Comparison of ENCODE assay signal across 16 cellular contexts in genomic region chr19:43589277-43589676, GRCh38. TPM values are rescaled to one million over a fixed set of nuclear protein-coding genes. Genes with fewer than 3 reads are reported as not detected.
DNase-seq lines count a peak whose midpoint lies in the region; ATAC-seq and TF ChIP-seq lines count a peak whose summit lies in the region.
"Had no signal": no experiment of that assay in that cellular context is flagged by ENCODE, and none has a peak within 500 bp of the region (broad histone marks: within the 10 kb centered on the region; RNA-seq: fewer than 3 reads in every experiment).

No MANE protein-coding gene starts in this region.

- H3K27ac ChIP-seq in CD4-positive, alpha-beta T cell (ENCODE audit: low read depth, low read length): no peak overlapping the region
- H3K27ac ChIP-seq in CD8-positive, alpha-beta memory T cell (ENCODE audit: low read depth, low read length): no peak overlapping the region
- H3K27ac ChIP-seq in endodermal cell (ENCODE audit: low read depth, low read length): no peak overlapping the region

- peaks cover 23% of the 10 kb centered on the region for H3K36me3 Mint-ChIP-seq in CD4-positive, alpha-beta T cell (ENCODE audit: low read depth)
- H3K36me3 Mint-ChIP-seq in CD8-positive, alpha-beta memory T cell: peaks cover 0 to 44% (median 4%) of the 10 kb centered on the region in 3 donors
- H3K36me3 Mint-ChIP-seq in endodermal cell (ENCODE audit: low read depth) (peaks cover 59% of the 10 kb centered on the region), nephron progenitor cell (ENCODE audit: low read depth) (peaks cover 62% of the 10 kb centered on the region)

- H3K4me3 Mint-ChIP-seq in CD4-positive, alpha-beta T cell: no peak overlapping the region
- H3K4me3 Mint-ChIP-seq in CD8-positive, alpha-beta memory T cell: no peak overlapping the region
- no peak overlapping the region for H3K4me3 Mint-ChIP-seq in endodermal cell
- no peak overlapping the region for H3K4me3 Mint-ChIP-seq in nephron progenitor cell
- H3K4me3 Mint-ChIP-seq: H9 had no signal

- no peaks in the 10 kb centered on the region for H3K9me3 ChIP-seq in CD4-positive, alpha-beta T cell (ENCODE audit: control insufficient read depth, low read length)
- no peaks in the 10 kb centered on the region for H3K9me3 ChIP-seq in CD8-positive, alpha-beta memory T cell (ENCODE audit: low read length)
- no peaks in the 10 kb centered on the region for H3K9me3 ChIP-seq in endodermal cell (ENCODE audit: control insufficient read depth, low read length)

- intact Hi-C loops in CD4-positive, alpha-beta T cell (cut with DNase I, micrococcal nuclease): no loop called here

- H3K4me1 ChIP-seq in CD8-positive, alpha-beta memory T cell (ENCODE audit: insufficient read depth, low read length): peaks cover 16% of the 10 kb centered on the region
- H3K4me1 ChIP-seq in endodermal cell (ENCODE audit: control insufficient read depth, insufficient read depth, low read length): no peaks in the 10 kb centered on the region

- no peak overlapping the region for H3K9ac ChIP-seq in endodermal cell (ENCODE audit: extremely low read depth, low read length, poor library complexity, severe bottlenecking)

- POLR2A ChIA-PET in CD4-positive, alpha-beta T cell (lab: Charles Lee): no interaction called here
- POLR2A ChIA-PET in CD8-positive, alpha-beta memory T cell (lab: Charles Lee): no interaction called here

- no peak for DNase-seq in CD4-positive, alpha-beta T cell
- DNase-seq in CD8-positive, alpha-beta memory T cell: no peak
- DNase-seq in endodermal cell (no peak), nephron progenitor cell (no peak), OCI-M1 (lab: John Stamatoyannopoulos, UW) (no peak), COR-L47 (lab: John Stamatoyannopoulos, UW) (no peak)
- DNase-seq: DMS79, H9, Karpas-422, NCI-H187 treated with DMSO at 0.1 percent for 48 hours, NCI-H446 treated with DMSO at 0.1 percent for 48 hours, NCI-H774 had no signal

- 94 to 100% methylated on average over 1 to 4 of the region's 5 CpGs for WGBS in endodermal cell (ENCODE audit: insufficient coverage in 1 of 2, insufficient read length in 1 of 2), 2 experiments

- peak overlapping the region; percentile 16 for H3K27ac Mint-ChIP-seq in CD4-positive, alpha-beta T cell
- peak overlapping the region in 5 of 8 donors; percentile 72 to 96 (median 90) for H3K27ac Mint-ChIP-seq in CD8-positive, alpha-beta memory T cell
- H3K27ac Mint-ChIP-seq in endodermal cell: peak overlapping the region; percentile 29
- peak overlapping the region; percentile 79 for H3K27ac Mint-ChIP-seq in nephron progenitor cell

- H3K27me3 Mint-ChIP-seq in CD4-positive, alpha-beta T cell: no peaks in the 10 kb centered on the region
- no peaks in the 10 kb centered on the region for H3K27me3 Mint-ChIP-seq in CD8-positive, alpha-beta memory T cell
- H3K27me3 Mint-ChIP-seq in endodermal cell (ENCODE audit: insufficient read depth) (no peaks in the 10 kb centered on the region), nephron progenitor cell (ENCODE audit: low read depth, poor library complexity) (peaks cover 3% of the 10 kb centered on the region)

- peaks cover 23% of the 10 kb centered on the region for H3K4me1 Mint-ChIP-seq in CD4-positive, alpha-beta T cell (ENCODE audit: low read depth)
- peaks cover 26 to 36% (median 26%) of the 10 kb centered on the region in 3 donors for H3K4me1 Mint-ChIP-seq in CD8-positive, alpha-beta memory T cell
- H3K4me1 Mint-ChIP-seq in endodermal cell (peaks cover 8% of the 10 kb centered on the region), nephron progenitor cell (peaks cover 10% of the 10 kb centered on the region)

- TF ChIP-seq CTCF in CD4-positive, alpha-beta T cell (IDR thresholded peaks at IDR 0.05): no peak
- TF ChIP-seq CTCF in endodermal cell (conservative IDR thresholded peaks at IDR 0.05) (no peak), nephron progenitor cell (IDR thresholded peaks at IDR 0.05) (no peak)

- H3K36me3 ChIP-seq in CD8-positive, alpha-beta memory T cell (ENCODE audit: insufficient read depth, low read length): no peaks in the 10 kb centered on the region
- peaks cover 57% of the 10 kb centered on the region for H3K36me3 ChIP-seq in endodermal cell (ENCODE audit: control insufficient read depth, insufficient read depth, low read length)

- no peaks in the 10 kb centered on the region for H3K9me3 Mint-ChIP-seq in CD4-positive, alpha-beta T cell
- H3K9me3 Mint-ChIP-seq in CD8-positive, alpha-beta memory T cell: no peaks in the 10 kb centered on the region
- H3K9me3 Mint-ChIP-seq in endodermal cell (no peaks in the 10 kb centered on the region), nephron progenitor cell (no peaks in the 10 kb centered on the region)
- H3K9me3 Mint-ChIP-seq: H9 had no signal

- no peak overlapping the region for H3K4me3 ChIP-seq in CD8-positive, alpha-beta memory T cell (ENCODE audit: low read length)
- no peak overlapping the region for H3K4me3 ChIP-seq in endodermal cell (ENCODE audit: low read length)
- H3K4me3 ChIP-seq: GM12878 had no signal

- H3K27me3 ChIP-seq in CD4-positive, alpha-beta T cell (ENCODE audit: control insufficient read depth, insufficient read depth, low read length): no peaks in the 10 kb centered on the region
- H3K27me3 ChIP-seq in CD8-positive, alpha-beta memory T cell (ENCODE audit: insufficient read depth, low read length, poor library complexity, severe bottlenecking): no peaks in the 10 kb centered on the region
- H3K27me3 ChIP-seq in endodermal cell (ENCODE audit: control insufficient read depth, insufficient read depth, low read length, poor library complexity, severe bottlenecking): no peaks in the 10 kb centered on the region

- CTCF ChIA-PET in CD4-positive, alpha-beta T cell (lab: Charles Lee): interaction anchor here (1.5 kb wide), 1 partner anchor 34 kb away, joined by 6 read pairs; no protein-coding TSS in a partner anchor
- CTCF ChIA-PET in CD8-positive, alpha-beta memory T cell (lab: Charles Lee): interaction anchor here (4.4 kb wide), 1 partner anchor 34 kb away, joined by 13 read pairs; no protein-coding TSS in a partner anchor

- ATAC-seq in CD4-positive, alpha-beta T cell (ENCODE audit: poor library complexity): no peak
- ATAC-seq in GM19397 (IDR thresholded peaks at IDR 0.05; ENCODE audit: unreplicated experiment): no peak
- ATAC-seq: Right ventricle myocardium inferior had no signal

RNA-seq across cellular contexts. Expression of gene IRGQ, which starts 6.7 kb away (rescaled TPM):
- total RNA-seq in CD4-positive, alpha-beta T cell: 10 to 100 TPM; 28.9 to 29.8 TPM
- 10 to 100 TPM; 25.4 to 30.2 TPM for total RNA-seq in CD8-positive, alpha-beta memory T cell
- 2.2 TPM for polyA plus RNA-seq in CD8-positive, alpha-beta memory T cell
- total RNA-seq in endodermal cell: 10 to 100 TPM; 39.7 to 46.0 TPM
- polyA plus RNA-seq in endodermal cell (2013, experiment 1 of 2): 10.9 TPM
- 11.6 TPM for polyA plus RNA-seq in endodermal cell (2013, experiment 2 of 2)

RNA-seq across cellular contexts. Expression of gene ZNF576, which starts 7.1 kb away (rescaled TPM):
- total RNA-seq in CD4-positive, alpha-beta T cell: 1 to 10 TPM; 4.1 to 4.8 TPM
- 10 to 100 TPM; 19.5 to 20.9 TPM for total RNA-seq in CD8-positive, alpha-beta memory T cell
- polyA plus RNA-seq in CD8-positive, alpha-beta memory T cell: 9.3 TPM
- total RNA-seq in endodermal cell: 10 to 100 TPM; 11.9 to 12.1 TPM
- polyA plus RNA-seq in endodermal cell (2013, experiment 1 of 2): 10.8 TPM
- 7.1 TPM for polyA plus RNA-seq in endodermal cell (2013, experiment 2 of 2)

RNA-seq across cellular contexts. Expression of gene PINLYP, which starts 13.7 kb away (rescaled TPM):
- not detected for total RNA-seq in CD4-positive, alpha-beta T cell
- total RNA-seq in CD8-positive, alpha-beta memory T cell: 10 to 100 TPM in 1 of 2 experiments, 1 to 10 TPM in 1; 9.9 to 13.8 TPM
- polyA plus RNA-seq in CD8-positive, alpha-beta memory T cell: 1.3 TPM
- 10 to 100 TPM in 1 of 2 donors, 1 to 10 TPM in 1; 7.7 to 12.2 TPM for total RNA-seq in endodermal cell
- 5.5 TPM for polyA plus RNA-seq in endodermal cell (2013, experiment 1 of 2)
- 2.1 TPM for polyA plus RNA-seq in endodermal cell (2013, experiment 2 of 2)

RNA-seq across cellular contexts. Expression of gene XRCC1, which starts 13.9 kb away (rescaled TPM):
- total RNA-seq in CD4-positive, alpha-beta T cell: 10 to 100 TPM; 25.1 to 26.2 TPM
- 10 to 100 TPM; 37.0 to 37.2 TPM for total RNA-seq in CD8-positive, alpha-beta memory T cell
- 31.4 TPM for polyA plus RNA-seq in CD8-positive, alpha-beta memory T cell
- 10 to 100 TPM; 48.8 to 52.1 TPM for total RNA-seq in endodermal cell
- polyA plus RNA-seq in endodermal cell (2013, experiment 1 of 2): 73.8 TPM
- 61.7 TPM for polyA plus RNA-seq in endodermal cell (2013, experiment 2 of 2)

RNA-seq across cellular contexts. Expression of gene SRRM5, which starts 22.6 kb away (rescaled TPM):
- under 1 TPM; 0.25 to 0.56 TPM for total RNA-seq in CD4-positive, alpha-beta T cell
- total RNA-seq in CD8-positive, alpha-beta memory T cell: under 1 TPM; 0.24 to 0.58 TPM
- 0.26 TPM for polyA plus RNA-seq in CD8-positive, alpha-beta memory T cell
- total RNA-seq in endodermal cell: under 1 TPM; 0.35 to 0.37 TPM
- polyA plus RNA-seq in endodermal cell (2013, experiment 1 of 2): 0.11 TPM
- polyA plus RNA-seq in endodermal cell (2013, experiment 2 of 2): not detected
- total RNA-seq: G401 had no signal

Comparison
In these comparisons a context has a peak if more than half of its experiments do, and no peak if none do; other contexts are left out.
1. H3K27ac Mint-ChIP-seq: peak in every context shown above with its lines; median percentile 90 in CD8-positive, alpha-beta memory T cell; 79 in nephron progenitor cell; 29 in endodermal cell; 16 in CD4-positive, alpha-beta T cell.
2. RNA of gene PINLYP, which starts 13.7 kb away (total RNA-seq): 9.9 to 13.8 TPM in CD8-positive, alpha-beta memory T cell and 7.7 to 12.2 TPM in endodermal cell; not detected in CD4-positive, alpha-beta T cell; every median in the first group is over 4 times any median in the second.